Comparison of ENCODE assay signal across 8 cellular contexts in the genomic region with DNA sequence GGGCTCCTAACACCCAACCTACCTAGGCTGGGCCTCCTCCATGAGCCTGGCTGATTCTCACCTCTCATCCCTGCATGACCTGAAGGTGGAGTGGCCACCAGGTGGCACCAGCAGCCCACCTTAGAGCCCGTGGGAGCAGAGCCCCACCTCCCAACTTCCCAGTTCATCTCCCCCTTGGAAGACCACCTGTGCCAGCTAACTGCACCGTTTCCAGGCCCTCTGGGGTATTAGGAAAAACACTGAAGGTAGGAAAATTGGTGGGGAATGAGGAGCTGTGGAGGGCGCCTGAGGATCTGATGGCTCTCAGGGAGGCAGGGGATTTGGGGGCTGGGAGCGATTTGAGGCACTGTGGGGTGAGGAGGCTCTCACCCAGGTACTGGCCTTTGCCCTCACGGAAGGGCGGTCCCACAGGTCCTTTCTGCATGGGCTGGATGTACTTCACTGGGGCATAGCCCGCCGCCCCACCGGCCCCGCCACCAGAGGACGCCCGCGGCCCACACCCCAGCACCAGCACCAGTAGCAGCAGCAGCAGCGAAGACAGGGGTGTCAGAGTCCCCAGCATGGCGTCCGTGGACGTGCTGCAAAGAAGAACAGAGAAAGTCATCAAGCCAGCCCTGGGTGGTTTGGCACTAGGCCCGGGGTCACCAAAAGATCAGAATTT. TPM values are rescaled to one million over a fixed set of nuclear protein-coding genes. Genes with fewer than 3 reads are reported as not detected.
A peak's percentile ranks its signal among the peaks of the same experiment; 100 is the strongest.
DNase-seq lines count a peak whose midpoint lies in the region; ATAC-seq lines count a peak whose summit lies in the region.

No MANE protein-coding gene starts in this region.

- peak; percentile 88 for DNase-seq in GM03348 (ENCODE audit: low spot score)
- peak; percentile 78 for DNase-seq in M059J (ENCODE audit: low read depth)
- peak; percentile 67 for DNase-seq in T follicular helper cell (ENCODE audit: low read depth)
- DNase-seq in activated naive CD8-positive, alpha-beta T cell treated with anti-CD3 and anti-CD28 coated beads, Interleukin-2, amount 50 U/mL, for 16 hours (ENCODE audit: low read depth, low spot score) = peak; percentile 49
- peak; percentile 88 for DNase-seq in cardiac septum (ENCODE audit: low spot score)
- peak; percentile 38 for DNase-seq in renal cortical epithelial cell (ENCODE audit: low read depth)

- intact Hi-C loops in cardiac septum (cut with DNase I) = loop anchor here (2.0 to 5.0 kb wide), 5 partner anchors 35 to 321 kb away; no protein-coding TSS in a partner anchor

- ATAC-seq in HG03520 (IDR thresholded peaks at IDR 0.05; ENCODE audit: unreplicated experiment) (no peak), GM21723 (IDR thresholded peaks at IDR 0.05; ENCODE audit: unreplicated experiment) (no peak)

RNA-seq across cellular contexts. Expression of a gene that starts 11.1 kb away (rescaled TPM):
- total RNA-seq in M059J (2014; rRNA removed; shearing (Covaris generic)) = 53.0 and 60.6 TPM in 2 replicates
- total RNA-seq in cardiac septum (17.6 TPM), renal cortical epithelial cell (46.9 and 68.1 TPM in 2 replicates)

RNA-seq across cellular contexts. Expression of a gene that starts 15.9 kb away (rescaled TPM):
- 0.25 TPM in 1 of 2 replicates, not detected in the other for total RNA-seq in M059J (2014; rRNA removed; shearing (Covaris generic))
- total RNA-seq in cardiac septum (not detected), renal cortical epithelial cell (0.35 and 1.4 TPM in 2 replicates)

RNA-seq across cellular contexts. Expression of a gene that starts 25.2 kb away (rescaled TPM):
- total RNA-seq in M059J (2014; rRNA removed; shearing (Covaris generic)) = 1.7 and 2.2 TPM in 2 replicates
- 1.7 TPM for total RNA-seq in cardiac septum
- 0.69 and 2.7 TPM in 2 replicates for total RNA-seq in renal cortical epithelial cell

RNA-seq across cellular contexts. Expression of a gene that starts 49.5 kb away (rescaled TPM):
- 132 and 147 TPM in 2 replicates for total RNA-seq in M059J (2014; rRNA removed; shearing (Covaris generic))
- total RNA-seq in cardiac septum (47.9 TPM), renal cortical epithelial cell (89.6 and 158 TPM in 2 replicates)

RNA-seq across cellular contexts. Expression of a gene that starts 56.1 kb away (rescaled TPM):
- 176 and 265 TPM in 2 replicates for total RNA-seq in M059J (2014; rRNA removed; shearing (Covaris generic))
- total RNA-seq in cardiac septum (262 TPM), renal cortical epithelial cell (87.9 and 149 TPM in 2 replicates)

Comparison
In these comparisons a context has a peak if more than half of its experiments do, and no peak if none do; other contexts are left out.
1. DNase-seq: peak in every context shown above with its lines; median percentile 88 in GM03348; 88 in cardiac septum; 78 in M059J; 67 in T follicular helper cell; 49 in activated naive CD8-positive, alpha-beta T cell treated with anti-CD3 and anti-CD28 coated beads, Interleukin-2, amount 50 U/mL, for 16 hours; 38 in renal cortical epithelial cell.